ENCODE assay signal across 29 cellular contexts in genomic region chr6:107284805-107285204, GRCh38.
"Had no signal": no experiment of that assay in that cellular context is flagged by ENCODE, and none has a peak within 500 bp of the region (broad histone marks: within the 10 kb centered on the region; RNA-seq: fewer than 3 reads in every experiment).

No MANE protein-coding gene starts in this region.

- H3K4me1 ChIP-seq: ascending aorta had no signal

- H3K36me3 ChIP-seq: ascending aorta, brain microvascular endothelial cell, cardiac muscle cell, MG63 had no signal

- H3K36me3 Mint-ChIP-seq: activated naive CD4-positive, alpha-beta T cell treated with anti-CD3 and anti-CD28 coated beads, Interleukin-2, amount 50 U/mL, for 72 hours had no signal

- H3K9me3 Mint-ChIP-seq: activated naive CD4-positive, alpha-beta T cell treated with anti-CD3 and anti-CD28 coated beads, Interleukin-2, amount 50 U/mL, for 72 hours; activated naive CD8-positive, alpha-beta T cell treated with anti-CD3 and anti-CD28 coated beads, Interleukin-2, amount 50 U/mL, for 24 hours; activated T-cell treated with anti-CD3 and anti-CD28 coated beads, Interleukin-2, amount 50 U/mL, for 24 hours; T-helper 2 cell treated with Interferon-gamma antibody and Interleukin-4, amounts not matched to agents 5 μg/mL and 100 μg/mL, for 36 hours had no signal

- H3K9ac ChIP-seq: SK-N-SH had no signal

- H3K4me3 Mint-ChIP-seq: activated CD8-positive, alpha-beta memory T cell treated with anti-CD3 and anti-CD28 coated beads, Interleukin-2, amount 10 ng/mL, durations not matched to agents 7 days and 5 days; activated naive CD8-positive, alpha-beta T cell treated with anti-CD3 and anti-CD28 coated beads, Interleukin-2, amount 50 U/mL, for 24 hours; activated T-cell treated with anti-CD3 and anti-CD28 coated beads, Interleukin-2, amount 50 U/mL, for 24 hours; T-helper 2 cell treated with Interferon-gamma antibody and Interleukin-4, amounts not matched to agents 5 μg/mL and 100 μg/mL, for 36 hours had no signal

- H3K27ac Mint-ChIP-seq: activated CD8-positive, alpha-beta memory T cell treated with anti-CD3 and anti-CD28 coated beads, Interleukin-2, amount 10 ng/mL, durations not matched to agents 7 days and 5 days; activated naive CD4-positive, alpha-beta T cell treated with anti-CD3 and anti-CD28 coated beads, Interleukin-2, amount 50 U/mL, for 72 hours; activated naive CD8-positive, alpha-beta T cell treated with anti-CD3 and anti-CD28 coated beads, Interleukin-2, amount 50 U/mL, for 24 hours; activated T-cell treated with anti-CD3 and anti-CD28 coated beads, Interleukin-2, amount 50 U/mL, for 24 hours; T-helper 2 cell treated with Interferon-gamma antibody and Interleukin-4, amounts not matched to agents 5 μg/mL and 100 μg/mL, for 36 hours had no signal

- DNase-seq: activated CD4-positive, alpha-beta T cell treated with anti-CD3 and anti-CD28 coated beads for 48 hours; activated CD4-positive, alpha-beta T cell treated with anti-CD3 and anti-CD28 coated beads, Interleukin-2, amount 50 U/mL, for 48 hours; activated CD4-positive, CD25-positive, alpha-beta regulatory T cell treated with anti-CD3 and anti-CD28 coated beads, Interleukin-2, amount 50 U/mL, for 72 hours; activated CD8-positive, alpha-beta memory T cell treated with anti-CD3 and anti-CD28 coated beads, Interleukin-2, amount 10 ng/mL, durations not matched to agents 7 days and 5 days; activated effector memory CD4-positive, alpha-beta T cell treated with anti-CD3 and anti-CD28 coated beads, Interleukin-2, amount 50 U/mL, for 16 hours; activated naive CD4-positive, alpha-beta T cell treated with Interleukin-2 at 50 U/mL for 16 hours; activated naive CD8-positive, alpha-beta T cell treated with anti-CD3 and anti-CD28 coated beads, Interleukin-2, amount 50 U/mL, for 24 hours; activated T-cell treated with anti-CD3 and anti-CD28 coated beads, Interleukin-2, amount 50 U/mL, for 24 hours; amniotic stem cell; brain microvascular endothelial cell; cerebellar nuclear complex; MG63; MV-4-11; NCI-H1105; NCI-H1436; NCI-H1694 treated with DMSO at 0.1 percent for 48 hours; NCI-H2029 treated with DMSO at 0.1 percent for 48 hours; NCI-H345; NCI-H510A treated with DMSO at 0.1 percent for 48 hours; NCI-H69; NK-92 treated with Interleukin-12 subunit alpha and Interleukin-12 subunit beta, amount 100 ng/mL, for 24 hours; OCI-M1; RPMI8226; SK-N-SH; T-helper 1 cell had no signal

- H3K27me3 Mint-ChIP-seq: activated CD8-positive, alpha-beta memory T cell treated with anti-CD3 and anti-CD28 coated beads, Interleukin-2, amount 10 ng/mL, durations not matched to agents 7 days and 5 days; activated naive CD8-positive, alpha-beta T cell treated with anti-CD3 and anti-CD28 coated beads, Interleukin-2, amount 50 U/mL, for 24 hours; activated T-cell treated with anti-CD3 and anti-CD28 coated beads, Interleukin-2, amount 50 U/mL, for 24 hours had no signal

- H3K9me3 ChIP-seq: ascending aorta, MG63, SK-N-SH had no signal

- H3K27me3 ChIP-seq: ascending aorta, brain microvascular endothelial cell, cardiac muscle cell, MG63 had no signal

- H3K4me1 Mint-ChIP-seq: activated CD8-positive, alpha-beta memory T cell treated with anti-CD3 and anti-CD28 coated beads, Interleukin-2, amount 10 ng/mL, durations not matched to agents 7 days and 5 days; activated naive CD8-positive, alpha-beta T cell treated with anti-CD3 and anti-CD28 coated beads, Interleukin-2, amount 50 U/mL, for 24 hours had no signal

- H3K27ac ChIP-seq: ascending aorta, brain microvascular endothelial cell, cardiac muscle cell had no signal

- H3K4me3 ChIP-seq: ascending aorta, cardiac muscle cell, MG63 had no signal
